ENCODE assay signal across 8 cellular contexts in the genomic region with DNA sequence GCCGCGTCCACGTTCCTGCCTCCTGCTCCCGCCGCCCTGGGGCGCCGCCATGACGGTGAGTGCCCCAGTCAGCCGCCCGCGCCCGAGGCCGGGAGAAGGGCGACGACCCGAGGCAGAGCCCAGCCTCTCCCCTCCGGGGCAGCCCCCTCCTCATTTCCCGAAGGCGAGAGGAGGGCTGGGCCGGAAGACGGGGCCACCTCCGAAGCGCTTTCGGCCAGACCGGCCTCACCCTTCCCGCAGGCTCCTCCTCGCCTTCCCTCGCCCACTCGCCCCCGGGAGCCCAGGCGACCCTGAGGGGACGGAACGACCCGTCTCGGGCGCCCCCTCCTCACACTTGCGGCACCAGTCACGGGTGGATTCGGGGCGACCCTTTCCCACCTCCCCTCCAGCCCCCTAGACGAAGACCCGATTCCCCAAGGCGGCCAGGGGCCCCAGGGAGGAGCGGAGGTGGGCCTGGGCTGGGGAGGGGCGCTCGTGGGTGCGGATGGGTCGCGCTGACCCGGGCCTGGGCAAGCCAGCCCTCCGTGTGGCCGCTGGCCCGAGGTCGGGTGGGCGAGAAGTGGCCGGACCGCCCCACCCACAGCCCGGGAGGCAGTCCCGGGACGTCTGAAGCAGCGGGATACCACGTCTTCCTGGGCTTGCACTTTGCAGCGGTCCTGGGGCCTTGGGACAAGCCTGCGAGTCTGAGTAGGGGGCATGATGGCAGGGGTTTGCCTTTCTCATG. TPM values are rescaled to one million over a fixed set of nuclear protein-coding genes. Genes with fewer than 3 reads are reported as not detected.
DNase-seq lines count a peak whose midpoint lies in the region; ATAC-seq lines count a peak whose summit lies in the region.

No MANE protein-coding gene starts in this region.

- H3K27ac Mint-ChIP-seq in activated naive CD4-positive, alpha-beta T cell treated with anti-CD3 and anti-CD28 coated beads, Interleukin-2, amount 10 ng/mL, durations not matched to agents 7 days and 5 days, result peak overlapping the region; percentile 84
- H3K27ac Mint-ChIP-seq in IgD-negative memory B cell, result peak overlapping the region in 2 of 3 donors; percentile 50 to 61
- peak overlapping the region; percentile 86 for H3K27ac Mint-ChIP-seq in activated naive CD8-positive, alpha-beta T cell treated with anti-CD3 and anti-CD28 coated beads, Interleukin-2, amount 10 ng/mL, durations not matched to agents 7 days and 5 days
- peak overlapping the region; percentile 84 for H3K27ac Mint-ChIP-seq in stimulated activated naive B cell treated with anti-CD40 and anti-IgM and Interleukin-4, amounts not matched to agents 10 μg/mL and 1 μg/mL and 100 μg/mL, for 72 hours

- H3K36me3 ChIP-seq in iPS-20b (ENCODE audit: insufficient read depth, low read depth, low read length), result no peaks in the 10 kb centered on the region

- peak overlapping the region; percentile 82 for H3K4me3 ChIP-seq in iPS-20b (ENCODE audit: low read length)

- CTCF ChIA-PET in activated naive CD4-positive, alpha-beta T cell treated with anti-CD3 and anti-CD28 coated beads, Interleukin-2, amount 10 ng/mL, durations not matched to agents 7 days and 5 days (lab: Charles Lee), result no interaction called here

- DNase-seq in activated naive CD4-positive, alpha-beta T cell treated with anti-CD3 and anti-CD28 coated beads, Interleukin-2, amount 10 ng/mL, durations not matched to agents 7 days and 5 days, result no peak
- no peak for DNase-seq in activated naive CD4-positive, alpha-beta T cell treated with Interleukin-2 at 50 U/mL for 16 hours
- DNase-seq in activated naive CD8-positive, alpha-beta T cell treated with anti-CD3 and anti-CD28 coated beads, Interleukin-2, amount 10 ng/mL, durations not matched to agents 7 days and 5 days, result peak; percentile 73
- peak; percentile 26 for DNase-seq in stimulated activated naive B cell treated with anti-CD40 and anti-IgM and Interleukin-4, amounts not matched to agents 10 μg/mL and 1 μg/mL and 100 μg/mL, for 72 hours
- no peak for DNase-seq in islet precursor cell

- no peaks in the 10 kb centered on the region for H3K9me3 Mint-ChIP-seq in activated naive CD4-positive, alpha-beta T cell treated with anti-CD3 and anti-CD28 coated beads, Interleukin-2, amount 10 ng/mL, durations not matched to agents 7 days and 5 days
- no peaks in the 10 kb centered on the region for H3K9me3 Mint-ChIP-seq in IgD-negative memory B cell
- H3K9me3 Mint-ChIP-seq in activated naive CD8-positive, alpha-beta T cell treated with anti-CD3 and anti-CD28 coated beads, Interleukin-2, amount 10 ng/mL, durations not matched to agents 7 days and 5 days, result no peaks in the 10 kb centered on the region
- H3K9me3 Mint-ChIP-seq in stimulated activated naive B cell treated with anti-CD40 and anti-IgM and Interleukin-4, amounts not matched to agents 10 μg/mL and 1 μg/mL and 100 μg/mL, for 72 hours, result no peaks in the 10 kb centered on the region

- POLR2A ChIA-PET in activated naive CD8-positive, alpha-beta T cell treated with anti-CD3 and anti-CD28 coated beads, Interleukin-2, amount 10 ng/mL, durations not matched to agents 7 days and 5 days (lab: Charles Lee), result interaction anchor here (0.8 to 1.0 kb wide), 2 partner anchors 70 to 117 kb away, joined by 3 to 7 read pairs; a partner anchor contains a TSS

- H3K36me3 Mint-ChIP-seq in activated naive CD4-positive, alpha-beta T cell treated with anti-CD3 and anti-CD28 coated beads, Interleukin-2, amount 10 ng/mL, durations not matched to agents 7 days and 5 days, result peaks cover 16% of the 10 kb centered on the region
- H3K36me3 Mint-ChIP-seq in IgD-negative memory B cell, result peaks cover 2% of the 10 kb centered on the region
- peaks cover 9% of the 10 kb centered on the region for H3K36me3 Mint-ChIP-seq in activated naive CD8-positive, alpha-beta T cell treated with anti-CD3 and anti-CD28 coated beads, Interleukin-2, amount 10 ng/mL, durations not matched to agents 7 days and 5 days
- H3K36me3 Mint-ChIP-seq in stimulated activated naive B cell treated with anti-CD40 and anti-IgM and Interleukin-4, amounts not matched to agents 10 μg/mL and 1 μg/mL and 100 μg/mL, for 72 hours, result peaks cover 0 to 3% of the 10 kb centered on the region in 2 donors

- H3K9ac ChIP-seq in iPS-20b (ENCODE audit: low read depth, low read length), result peak overlapping the region; percentile 82

- peak overlapping the region; percentile 94 for H3K4me3 Mint-ChIP-seq in activated naive CD4-positive, alpha-beta T cell treated with anti-CD3 and anti-CD28 coated beads, Interleukin-2, amount 10 ng/mL, durations not matched to agents 7 days and 5 days
- H3K4me3 Mint-ChIP-seq in IgD-negative memory B cell, result peak overlapping the region; percentile 87 to 96 (median 93)
- H3K4me3 Mint-ChIP-seq in activated naive CD8-positive, alpha-beta T cell treated with anti-CD3 and anti-CD28 coated beads, Interleukin-2, amount 10 ng/mL, durations not matched to agents 7 days and 5 days, result peak overlapping the region; percentile 94
- H3K4me3 Mint-ChIP-seq in stimulated activated naive B cell treated with anti-CD40 and anti-IgM and Interleukin-4, amounts not matched to agents 10 μg/mL and 1 μg/mL and 100 μg/mL, for 72 hours, result peak overlapping the region; percentile 84 to 91

- peaks cover 42% of the 10 kb centered on the region for H3K27me3 ChIP-seq in iPS-20b (ENCODE audit: insufficient read depth, low read length)

- peak; percentile 27 for ATAC-seq in activated naive CD8-positive, alpha-beta T cell treated with anti-CD3 and anti-CD28 coated beads, Interleukin-2, amount 10 ng/mL, durations not matched to agents 7 days and 5 days (ENCODE audit: low read depth)
- ATAC-seq in stimulated activated naive B cell treated with anti-CD40 and anti-IgM and Interleukin-4, amounts not matched to agents 10 μg/mL and 1 μg/mL and 100 μg/mL, for 72 hours (replicated peaks), result peak; percentile 18 to 30
- no peak for ATAC-seq in GM21526 (IDR thresholded peaks at IDR 0.05; ENCODE audit: low FRiP score, unreplicated experiment)

- H3K27me3 Mint-ChIP-seq in activated naive CD4-positive, alpha-beta T cell treated with anti-CD3 and anti-CD28 coated beads, Interleukin-2, amount 10 ng/mL, durations not matched to agents 7 days and 5 days, result no peaks in the 10 kb centered on the region
- no peaks in the 10 kb centered on the region for H3K27me3 Mint-ChIP-seq in IgD-negative memory B cell
- no peaks in the 10 kb centered on the region for H3K27me3 Mint-ChIP-seq in activated naive CD8-positive, alpha-beta T cell treated with anti-CD3 and anti-CD28 coated beads, Interleukin-2, amount 10 ng/mL, durations not matched to agents 7 days and 5 days
- no peaks in the 10 kb centered on the region for H3K27me3 Mint-ChIP-seq in stimulated activated naive B cell treated with anti-CD40 and anti-IgM and Interleukin-4, amounts not matched to agents 10 μg/mL and 1 μg/mL and 100 μg/mL, for 72 hours

- peaks cover 43% of the 10 kb centered on the region for H3K4me1 Mint-ChIP-seq in activated naive CD4-positive, alpha-beta T cell treated with anti-CD3 and anti-CD28 coated beads, Interleukin-2, amount 10 ng/mL, durations not matched to agents 7 days and 5 days
- H3K4me1 Mint-ChIP-seq in IgD-negative memory B cell, result peaks cover 0 to 9% (median 9%) of the 10 kb centered on the region in 3 donors
- H3K4me1 Mint-ChIP-seq in activated naive CD8-positive, alpha-beta T cell treated with anti-CD3 and anti-CD28 coated beads, Interleukin-2, amount 10 ng/mL, durations not matched to agents 7 days and 5 days, result peaks cover 25% of the 10 kb centered on the region
- H3K4me1 Mint-ChIP-seq in stimulated activated naive B cell treated with anti-CD40 and anti-IgM and Interleukin-4, amounts not matched to agents 10 μg/mL and 1 μg/mL and 100 μg/mL, for 72 hours, result peaks cover 24 to 42% of the 10 kb centered on the region in 2 donors

- H3K4me1 ChIP-seq in iPS-20b (ENCODE audit: insufficient read depth, low read length), result peaks cover 8% of the 10 kb centered on the region; the same call in 1 of the 2 replicates

- H3K9me3 ChIP-seq in iPS-20b (ENCODE audit: insufficient read depth, low read depth, low read length), result no peaks in the 10 kb centered on the region

- H3K27ac ChIP-seq in iPS-20b (ENCODE audit: low read length), result no peak overlapping the region

RNA-seq across cellular contexts. Expression of a gene that starts 49.7 kb away (rescaled TPM):
- polyA plus RNA-seq in IgD-negative memory B cell, result 16.1 TPM
- 10 to 100 TPM; 41.4 to 44.4 TPM for total RNA-seq in activated naive CD8-positive, alpha-beta T cell treated with anti-CD3 and anti-CD28 coated beads, Interleukin-2, amount 10 ng/mL, durations not matched to agents 7 days and 5 days

Comparison
In these comparisons a context has a peak if more than half of its experiments do, and no peak if none do; other contexts are left out.
1. DNase-seq: peak in activated naive CD8-positive, alpha-beta T cell treated with anti-CD3 and anti-CD28 coated beads, Interleukin-2, amount 10 ng/mL, durations not matched to agents 7 days and 5 days (single experiment) and stimulated activated naive B cell treated with anti-CD40 and anti-IgM and Interleukin-4, amounts not matched to agents 10 μg/mL and 1 μg/mL and 100 μg/mL, for 72 hours (single experiment); none in activated naive CD4-positive, alpha-beta T cell treated with anti-CD3 and anti-CD28 coated beads, Interleukin-2, amount 10 ng/mL, durations not matched to agents 7 days and 5 days (single experiment), activated naive CD4-positive, alpha-beta T cell treated with Interleukin-2 at 50 U/mL for 16 hours (single experiment) and islet precursor cell (single experiment).
2. Peak in every context shown above with its lines, with median percentiles within 50 percentile points of each other: H3K27ac Mint-ChIP-seq and H3K4me3 Mint-ChIP-seq.